Comparison of ENCODE assay signal across 1 cellular context in the genomic region with DNA sequence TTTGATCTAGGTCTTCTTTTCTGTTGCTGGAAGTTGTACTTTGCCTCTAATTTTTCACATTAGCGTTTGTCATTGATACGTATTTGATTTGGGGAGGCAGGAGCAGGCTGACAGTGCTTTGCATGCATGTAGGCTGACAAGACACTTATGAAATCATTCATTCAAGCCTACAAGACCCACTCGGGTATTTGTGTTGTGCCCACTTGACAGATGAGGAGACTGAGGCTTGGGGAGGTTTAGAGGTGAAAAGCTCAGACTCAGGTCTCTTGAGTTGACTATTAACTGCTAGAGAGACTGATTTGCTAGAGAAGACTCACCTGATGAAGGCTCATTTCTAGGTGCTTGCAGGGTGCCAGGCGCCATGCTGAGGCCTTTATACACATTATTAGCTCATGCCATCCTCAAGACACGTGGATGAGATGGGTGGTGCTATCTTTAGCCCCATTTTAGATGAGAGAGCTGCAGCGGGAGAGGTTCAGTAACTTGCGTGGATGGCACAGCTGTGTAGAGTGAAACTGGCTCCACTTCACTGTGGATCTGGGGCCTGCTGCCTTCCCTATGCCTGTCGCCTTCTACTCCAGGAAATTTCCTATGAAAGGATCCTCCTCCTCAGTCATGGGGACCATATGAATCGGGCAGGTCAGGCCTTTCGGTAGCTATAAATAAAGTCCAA.
TF ChIP-seq lines count a peak whose summit lies in the region.

No MANE protein-coding gene starts in this region.

TF ChIP-seq in H1, 55 proteins besides CTCF, POLR2A, EP300 and RAD21:
- TF ChIP-seq KDM1A (IDR thresholded peaks at IDR 0.05; ENCODE audit: borderline replicate concordance, low read length) (no peak), FOSL1 (IDR thresholded peaks at IDR 0.05; ENCODE audit: insufficient read depth, low read depth, low read length) (no peak), SIX5 (IDR thresholded peaks at IDR 0.05; ENCODE audit: low read depth, low read length) (no peak), GTF2F1 (IDR thresholded peaks at IDR 0.05; ENCODE audit: borderline replicate concordance, low read depth, low read length) (no peak), RBBP5 (IDR thresholded peaks at IDR 0.05; ENCODE audit: borderline replicate concordance, low read depth, low read length) (no peak), ASH2L (IDR thresholded peaks at IDR 0.05; ENCODE audit: low read length) (no peak), BRCA1 (IDR thresholded peaks at IDR 0.05; ENCODE audit: low read depth, low read length) (no peak), CEBPB (IDR thresholded peaks at IDR 0.05; ENCODE audit: low read depth, low read length) (no peak), SUZ12 (IDR thresholded peaks at IDR 0.05; ENCODE audit: low read length) (no peak), EZH2 (IDR thresholded peaks at IDR 0.05; ENCODE audit: low read depth, low read length, severe bottlenecking) (no peak)
- TF ChIP-seq, protein P1, sequence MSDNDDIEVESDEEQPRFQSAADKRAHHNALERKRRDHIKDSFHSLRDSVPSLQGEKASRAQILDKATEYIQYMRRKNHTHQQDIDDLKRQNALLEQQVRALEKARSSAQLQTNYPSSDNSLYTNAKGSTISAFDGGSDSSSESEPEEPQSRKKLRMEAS (IDR thresholded peaks at IDR 0.05) = no peak
TF ChIP-seq in H1: peak in this region for 0.
